Comparison of ENCODE assay signal across 13 cellular contexts in genomic region chr4:6940744-6941137, GRCh38. TPM values are rescaled to one million over a fixed set of nuclear protein-coding genes. Genes with fewer than 3 reads are reported as not detected.
DNase-seq lines count a peak whose midpoint lies in the region; ATAC-seq, FAIRE-seq and TF ChIP-seq lines count a peak whose summit lies in the region.
"Had no signal": no experiment of that assay in that cellular context is flagged by ENCODE, and none has a peak within 500 bp of the region (broad histone marks: within the 10 kb centered on the region; RNA-seq: fewer than 3 reads in every experiment).

No MANE protein-coding gene starts in this region.

- H3K4me1 ChIP-seq in BLaER1 (peaks cover 100% of the 10 kb centered on the region), HUES64 (ENCODE audit: insufficient read depth, low read length) (peaks cover 61% of the 10 kb centered on the region), K562 (replicated peaks in 1 of 2; ENCODE audit: control insufficient read depth in 2 of 2, insufficient read depth in 2 of 2, low read length in 2 of 2) (peaks cover 36 to 56% of the 10 kb centered on the region in 2 experiments)

- H3K4me3 ChIP-seq in BLaER1 (peak overlapping the region; percentile 66), HUES64 (ENCODE audit: low read length) (no peak overlapping the region), K562 (no peak overlapping the region)

- H3K36me3 ChIP-seq in BLaER1 (peaks cover 9% of the 10 kb centered on the region), HUES64 (ENCODE audit: insufficient read depth, low read length) (no peaks in the 10 kb centered on the region), K562 (ENCODE audit: control insufficient read depth, insufficient read depth, low read length) (peaks cover 65% of the 10 kb centered on the region; the same call in 1 of the 3 replicates)

- peaks cover 74 to 84% of the 10 kb centered on the region in 2 donors for H3K4me1 Mint-ChIP-seq in natural killer cell

- POLR2A ChIA-PET in K562 (lab: Yijun Ruan, JAX): interaction anchor here (0.9 kb wide), 1 partner anchor 11 kb away, joined by 4 read pairs; no protein-coding TSS in a partner anchor

- TF ChIP-seq POLR2A in K562 (conservative IDR thresholded peaks at IDR 0.05): no peak

- H3K9me3 Mint-ChIP-seq in natural killer cell: no peaks in the 10 kb centered on the region

- H3K27ac Mint-ChIP-seq in natural killer cell: peak overlapping the region; percentile 88 to 91
- H3K27ac Mint-ChIP-seq: nephron progenitor cell had no signal

- intact Hi-C loops in K562 (cut with micrococcal nuclease): no loop called here
- intact Hi-C loops in natural killer cell (cut with micrococcal nuclease): loop anchor here (5.0 kb wide), 1 partner anchor 33 kb away; the partner anchor contains the start of gene TBC1D14

- ATAC-seq in K562: no peak
- ATAC-seq in natural killer cell: no peak

- peaks cover 10% of the 10 kb centered on the region for H3K9me1 ChIP-seq in K562 (ENCODE audit: control insufficient read depth, insufficient read depth, low read length)

- BruUV-seq in K562 (replicated peaks; lab: Mats Ljungman, UMichigan): no TSS peak

- H3K9me3 ChIP-seq in BLaER1: 0 out of 2 replicates have a peak, but pooled peaks cover 3% of the 10 kb centered on the region
- no peaks in the 10 kb centered on the region for H3K9me3 ChIP-seq in HUES64 (ENCODE audit: insufficient read depth, low read depth, low read length)
- H3K9me3 ChIP-seq in K562 (replicated peaks; ENCODE audit: control insufficient read depth, insufficient read depth, low read depth, low read length): no peaks in the 10 kb centered on the region

- 86% methylated on average over 11 of the region's 11 CpGs for WGBS in HUES64
- WGBS in K562 (ENCODE audit: insufficient coverage, low coverage, missing lambda C conversion rate): 85% methylated on average over 11 of the region's 11 CpGs

- H3K4me3 Mint-ChIP-seq in natural killer cell: peak overlapping the region; percentile 78
- H3K4me3 Mint-ChIP-seq: nephron progenitor cell had no signal

- FAIRE-seq in K562 (lab: Jason Lieb, UNC): no peak
- FAIRE-seq: islet of Langerhans, small intestine had no signal

- no peaks in the 10 kb centered on the region for H3K36me3 Mint-ChIP-seq in natural killer cell

- CTCF ChIA-PET in K562 (lab: Yijun Ruan, JAX; ENCODE audit: low intra/inter-chr PET ratio): no interaction called here

- H3K27me3 Mint-ChIP-seq in natural killer cell (ENCODE audit: low read depth in 2 of 2): no peaks in the 10 kb centered on the region

- TF ChIP-seq RAD21 in K562 (CRISPR knock-in tag; conservative IDR thresholded peaks at IDR 0.05 in 1 of 2, IDR thresholded peaks at IDR 0.05 in 1 of 2): no peak

- H4K20me1 ChIP-seq in BLaER1: 0 out of 2 replicates have a peak, but pooled peaks cover 4% of the 10 kb centered on the region
- H4K20me1 ChIP-seq in K562 (replicated peaks; ENCODE audit: control insufficient read depth, insufficient read depth, low read length): peaks cover 67% of the 10 kb centered on the region

- TF ChIP-seq CTCF in K562 (IDR thresholded peaks at IDR 0.05 in 2 of 3, conservative IDR thresholded peaks at IDR 0.05 in 1 of 3; ENCODE audit: insufficient read depth in 2 of 3, low read depth in 1 of 3, low read length in 3 of 3) (no peak), natural killer cell (IDR thresholded peaks at IDR 0.05) (no peak)

- TF ChIP-seq EP300 in K562 (IDR thresholded peaks at IDR 0.05; ENCODE audit: low read length): no peak

- H3K9ac ChIP-seq in BLaER1: peak overlapping the region; percentile 89
- H3K9ac ChIP-seq in HUES64 (ENCODE audit: low read depth, low read length): no peak overlapping the region
- no peak overlapping the region for H3K9ac ChIP-seq in K562 (ENCODE audit: insufficient read depth in 1 of 2, low read depth in 2 of 2, low read length in 2 of 2)

- H3K79me2 ChIP-seq in K562 (ENCODE audit: control insufficient read depth, insufficient read depth, low read length): peaks cover 77% of the 10 kb centered on the region

- H2AFZ ChIP-seq in K562 (ENCODE audit: low read depth, low read length): no peak overlapping the region

- no peak for DNase-seq in K562 (ENCODE audit: extremely low read depth in 1 of 4, low spot score in 3 of 4)
- no peak for DNase-seq in natural killer cell
- DNase-seq in COLO668 (lab: John Stamatoyannopoulos, UW; ENCODE audit: unreplicated experiment): no peak
- no peak for DNase-seq in DMS153 (lab: John Stamatoyannopoulos, UW)
- DNase-seq in NCI-H526 (lab: John Stamatoyannopoulos, UW): no peak
- DNase-seq in caudate nucleus (lab: John Stamatoyannopoulos, UW): no peak
- DNase-seq: activated effector memory CD4-positive, alpha-beta T cell treated with Interleukin-2 at 50 U/mL for 16 hours; MM.1S; nephron progenitor cell; small intestine had no signal

- H3K27ac ChIP-seq in BLaER1 (peak overlapping the region; percentile 99), HUES64 (ENCODE audit: low read depth, low read length) (0 out of 2 replicates have a peak overlapping the region, but pooled peaks have one; percentile 21), K562 (ENCODE audit: extremely low read depth, low read depth, low read length) (no peak overlapping the region), caudate nucleus (ENCODE audit: low read depth, low read length) (no peak overlapping the region)

- H3K27me3 ChIP-seq in BLaER1: no peaks in the 10 kb centered on the region
- H3K27me3 ChIP-seq in HUES64 (ENCODE audit: insufficient read depth, low read length): no peaks in the 10 kb centered on the region
- H3K27me3 ChIP-seq in K562 (ENCODE audit: control insufficient read depth in 2 of 2, insufficient read depth in 2 of 2, low read length in 2 of 2): no peaks in the 10 kb centered on the region

- in situ Hi-C loops in K562 (cut with MboI): no loop called here

- peak overlapping the region; percentile 99 for H3K4me2 ChIP-seq in BLaER1
- H3K4me2 ChIP-seq in K562 (ENCODE audit: insufficient read depth, low read length): no peak overlapping the region

TF ChIP-seq in K562, 482 proteins besides CTCF, POLR2A, EP300 and RAD21:
- TF ChIP-seq SIN3A (IDR thresholded peaks at IDR 0.05; ENCODE audit: borderline replicate concordance in 2 of 2, control insufficient read depth in 1 of 2, low read depth in 2 of 2, low read length in 2 of 2): no peak
- peak; percentile 93 for TF ChIP-seq ZNF24 (IDR thresholded peaks at IDR 0.05)

RNA-seq across cellular contexts. Expression of gene TBC1D14, which starts 31.1 kb away (rescaled TPM):
- 36.1 TPM for polyA plus RNA-seq in HUES64 (2013, experiment 1 of 2)
- 36.4 TPM for polyA plus RNA-seq in HUES64 (2013, experiment 2 of 2)
- 61.0 and 70.3 TPM in 2 replicates for total RNA-seq in K562 (2011; cell fraction: chromatin; rRNA removed; ENCODE audit: low replicate concordance)
- total RNA-seq in K562 (2011; cell fraction: nucleolus; rRNA removed): 50.4 and 54.0 TPM in 2 replicates
- total RNA-seq in K562 (2011; cell fraction: nucleoplasm; rRNA removed): 45.9 and 49.3 TPM in 2 replicates
- total RNA-seq in K562 (2014; rRNA removed) (50.2 and 54.4 TPM in 2 replicates), K562 (2014; rRNA removed; fragmentation: Illumina TruSeq; extraction: Trizol) (44.8 and 45.5 TPM in 2 replicates), K562 (2015; rRNA removed; fragmentation: Illumina TruSeq; extraction: Trizol) (55.8 and 57.7 TPM in 2 replicates), K562 (2021) (55.4 and 59.6 TPM in 2 replicates), natural killer cell (10 to 100 TPM; 36.0 to 54.7 (median 53.2) TPM)
- polyA plus RNA-seq in K562 (2011; rRNA removed) (31.4 and 41.2 TPM in 2 replicates), K562 (2014; fragmentation: Illumina TruSeq; extraction: Trizol) (46.2 and 47.7 TPM in 2 replicates), K562 (2014; fragmentation: Nextera tagmentation; extraction: Ambion mirVana) (1 to 10 TPM; 2.1 to 2.7 TPM), K562 (2014; rRNA removed) (43.3 and 50.8 TPM in 2 replicates)
- polyA plus RNA-seq in K562 (2011; cell fraction: cytosol; rRNA removed): 37.0 and 43.7 TPM in 2 replicates
- 37.0 and 46.2 TPM in 2 replicates for polyA plus RNA-seq in K562 (2011; cell fraction: nucleus; rRNA removed)
- polyA plus RNA-seq in K562 (2012): 45.4 TPM in 2 replicates
- polyA minus RNA-seq in K562 (2011; rRNA and poly(A)+ RNA removed): 51.1 and 64.3 TPM in 2 replicates
- polyA minus RNA-seq in K562 (2011; cell fraction: cytosol; rRNA and poly(A)+ RNA removed): 29.6 and 35.1 TPM in 2 replicates
- 26.1 and 34.0 TPM in 2 replicates for polyA minus RNA-seq in K562 (2011; cell fraction: nucleus; rRNA and poly(A)+ RNA removed)

Comparison
In these comparisons a context has a peak if more than half of its experiments do, and no peak if none do; other contexts are left out.
1. H3K27ac ChIP-seq: peak in BLaER1 (single experiment) and HUES64 (single experiment); none in K562 (single experiment) and caudate nucleus (single experiment).